ENCODE assay signal across 6 cellular contexts in genomic region chr4:165073346-165073745, GRCh38. TPM values are rescaled to one million over a fixed set of nuclear protein-coding genes. Genes with fewer than 3 reads are reported as not detected.
"Had no signal": no experiment of that assay in that cellular context is flagged by ENCODE, and none has a peak within 500 bp of the region (broad histone marks: within the 10 kb centered on the region; RNA-seq: fewer than 3 reads in every experiment).

No MANE protein-coding gene starts in this region.

RNA-seq across cellular contexts. Expression of gene TRIM75, which starts 19.7 kb away (rescaled TPM):
- total RNA-seq: HT-29, MCF 10A, OCI-LY7, PC-3, SK-MEL-5 had no signal

RNA-seq across cellular contexts. Expression of gene TRIM60, which starts 41.5 kb away (rescaled TPM):
- total RNA-seq: HT-29, LHCN-M2, MCF 10A, OCI-LY7, PC-3, SK-MEL-5 had no signal
